In the genomic region with DNA sequence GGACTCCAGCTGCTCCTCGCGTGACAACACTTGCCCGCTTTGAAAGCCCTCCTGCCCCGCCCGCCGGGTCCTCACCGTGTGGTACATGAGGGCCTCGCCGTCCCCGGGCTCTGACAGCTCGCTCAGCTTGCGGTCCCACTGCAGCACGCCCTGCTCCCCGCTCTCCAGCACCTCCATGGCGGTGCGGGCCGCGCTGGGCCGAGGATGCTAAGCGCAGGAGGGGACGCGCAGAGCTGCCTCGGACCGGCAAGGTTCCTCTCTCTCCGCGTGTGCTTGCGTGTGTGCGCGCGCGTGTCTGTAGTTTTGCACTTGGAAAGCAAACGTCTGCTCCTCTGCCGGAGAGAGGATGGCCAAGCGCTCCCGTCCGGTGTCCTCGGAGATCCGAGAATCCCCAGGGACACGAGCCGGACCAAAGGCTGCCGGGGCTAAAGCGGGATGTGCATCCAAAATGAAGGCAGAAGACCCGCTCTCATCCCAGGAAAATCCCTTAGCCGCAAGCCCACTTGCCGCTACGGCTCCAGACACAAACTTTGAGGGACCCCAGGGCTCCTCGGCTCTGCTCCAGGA, we compare ENCODE assay signal across 8 cellular contexts. TPM values are rescaled to one million over a fixed set of nuclear protein-coding genes. Genes with fewer than 3 reads are reported as not detected.
DNase-seq lines count a peak whose midpoint lies in the region; ATAC-seq and TF ChIP-seq lines count a peak whose summit lies in the region.

A gene with protein sequence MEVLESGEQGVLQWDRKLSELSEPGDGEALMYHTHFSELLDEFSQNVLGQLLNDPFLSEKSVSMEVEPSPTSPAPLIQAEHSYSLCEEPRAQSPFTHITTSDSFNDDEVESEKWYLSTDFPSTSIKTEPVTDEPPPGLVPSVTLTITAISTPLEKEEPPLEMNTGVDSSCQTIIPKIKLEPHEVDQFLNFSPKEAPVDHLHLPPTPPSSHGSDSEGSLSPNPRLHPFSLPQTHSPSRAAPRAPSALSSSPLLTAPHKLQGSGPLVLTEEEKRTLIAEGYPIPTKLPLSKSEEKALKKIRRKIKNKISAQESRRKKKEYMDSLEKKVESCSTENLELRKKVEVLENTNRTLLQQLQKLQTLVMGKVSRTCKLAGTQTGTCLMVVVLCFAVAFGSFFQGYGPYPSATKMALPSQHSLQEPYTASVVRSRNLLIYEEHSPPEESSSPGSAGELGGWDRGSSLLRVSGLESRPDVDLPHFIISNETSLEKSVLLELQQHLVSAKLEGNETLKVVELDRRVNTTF (minus strand): TSS at position 558 of the 567 bp plus-strand sequence. CDS start 381 bp downstream, at position 177.

- peak within 1 kb of the TSS; percentile 91 for H3K4me3 Mint-ChIP-seq in neural crest cell

- H3K36me3 Mint-ChIP-seq in neural crest cell (ENCODE audit: low read depth): no peaks in the 10 kb centered on the region

- H3F3A ChIP-seq in PC-3 (ENCODE audit: low read length, unreplicated experiment): no peaks in the 10 kb centered on the region

- peak within 1 kb of the TSS; percentile 96 for H3K4me2 ChIP-seq in PC-3 (ENCODE audit: low read length)

- CTCF ChIA-PET in PC-3 (lab: Charles Lee): interaction anchor here (0.6 to 1.7 kb wide), 4 partner anchors 19 to 98 kb away, joined by 4 to 8 read pairs (median 4); no protein-coding TSS in a partner anchor

- intact Hi-C loops in PC-3 (cut with micrococcal nuclease): loop anchor here (1.0 to 2.0 kb wide), 4 partner anchors 23 to 98 kb away; no protein-coding TSS in a partner anchor

- POLR2A ChIA-PET in PC-3 (lab: Charles Lee; ENCODE audit: unreplicated experiment): no interaction called here

- H3K79me2 ChIP-seq in PC-3 (ENCODE audit: low read length): peaks cover 48% of the 10 kb centered on the region

- H4K20me1 ChIP-seq in PC-3 (ENCODE audit: low read length): no peaks in the 10 kb centered on the region

- H3K27ac ChIP-seq in PC-3 (ENCODE audit: low read length): peak within 1 kb of the TSS; percentile 76

- no peaks in the 10 kb centered on the region for H3K36me3 ChIP-seq in PC-3 (ENCODE audit: low read depth, low read length)

- peak within 1 kb of the TSS; percentile 90 for H3K27ac Mint-ChIP-seq in neural crest cell (ENCODE audit: unreplicated experiment)

- no peaks in the 10 kb centered on the region for H3K27me3 Mint-ChIP-seq in neural crest cell (ENCODE audit: low read depth)

- H3K9ac ChIP-seq in PC-3 (ENCODE audit: low read length): peak within 1 kb of the TSS; percentile 91

- ATAC-seq in HG03095 (IDR thresholded peaks at IDR 0.05; ENCODE audit: unreplicated experiment): peak; percentile 25
- peak; percentile 40 for ATAC-seq in PC-3

- TF ChIP-seq CTCF in PC-3 (conservative IDR thresholded peaks at IDR 0.05; ENCODE audit: low read depth, low read length): no peak
- TF ChIP-seq CTCF in fibroblast of mammary gland (conservative IDR thresholded peaks at IDR 0.05; ENCODE audit: control insufficient read depth, insufficient read depth, low read depth, low read length): no peak
- TF ChIP-seq CTCF in neural crest cell (conservative IDR thresholded peaks at IDR 0.05): no peak
- TF ChIP-seq CTCF in subcutaneous adipose tissue (IDR thresholded peaks at IDR 0.05; ENCODE audit: low read depth): no peak

- peak within 1 kb of the TSS; percentile 95 for H3K4me3 ChIP-seq in PC-3 (ENCODE audit: low read length)
- H3K4me3 ChIP-seq in fibroblast of mammary gland (ENCODE audit: control insufficient read depth, low read depth, low read length): peak within 1 kb of the TSS; percentile 93

- H3K4me1 ChIP-seq in PC-3 (ENCODE audit: insufficient read depth, low read length): peaks cover 26% of the 10 kb centered on the region

- H3K4me1 Mint-ChIP-seq in neural crest cell: peaks cover 40% of the 10 kb centered on the region

- BruUV-seq in PC-3 (replicated peaks; lab: Mats Ljungman, UMichigan): TSS peak; percentile 68

- no peaks in the 10 kb centered on the region for H3K9me2 ChIP-seq in PC-3 (replicated peaks; ENCODE audit: low read length)

- DNase-seq in NK-92 treated with Interleukin-12 subunit alpha and Interleukin-12 subunit beta, amount 100 ng/mL, for 24 hours (lab: John Stamatoyannopoulos, UW): peak; percentile 68
- DNase-seq in NK-92 (lab: John Stamatoyannopoulos, UW; ENCODE audit: unreplicated experiment) (no peak), PC-3 (peak; percentile 32), activated T-helper 1 cell treated with Interleukin-2 at 50 U/mL for 16 hours (ENCODE audit: low read depth) (peak; percentile 47), fibroblast of mammary gland (ENCODE audit: low read depth) (peak; percentile 47), neural crest cell (ENCODE audit: low read depth, low spot score) (peak; percentile 48)

- H3K27me3 ChIP-seq in PC-3 (ENCODE audit: low read length): no peaks in the 10 kb centered on the region

- no peaks in the 10 kb centered on the region for H3K9me3 ChIP-seq in PC-3 (ENCODE audit: low read length)

- peak within 1 kb of the TSS; percentile 95 for H2AFZ ChIP-seq in PC-3 (ENCODE audit: low read length)

- H3K9me3 Mint-ChIP-seq in neural crest cell: no peaks in the 10 kb centered on the region

RNA-seq across cellular contexts. Expression of the gene that starts here (rescaled TPM):
- total RNA-seq in PC-3 (2014; rRNA removed) (9.3 and 18.1 TPM in 2 replicates), neural crest cell (51.1 and 51.9 TPM in 2 replicates), subcutaneous adipose tissue (10 to 100 TPM; 26.9 to 78.4 (median 30.8) TPM)
